In the genomic region with DNA sequence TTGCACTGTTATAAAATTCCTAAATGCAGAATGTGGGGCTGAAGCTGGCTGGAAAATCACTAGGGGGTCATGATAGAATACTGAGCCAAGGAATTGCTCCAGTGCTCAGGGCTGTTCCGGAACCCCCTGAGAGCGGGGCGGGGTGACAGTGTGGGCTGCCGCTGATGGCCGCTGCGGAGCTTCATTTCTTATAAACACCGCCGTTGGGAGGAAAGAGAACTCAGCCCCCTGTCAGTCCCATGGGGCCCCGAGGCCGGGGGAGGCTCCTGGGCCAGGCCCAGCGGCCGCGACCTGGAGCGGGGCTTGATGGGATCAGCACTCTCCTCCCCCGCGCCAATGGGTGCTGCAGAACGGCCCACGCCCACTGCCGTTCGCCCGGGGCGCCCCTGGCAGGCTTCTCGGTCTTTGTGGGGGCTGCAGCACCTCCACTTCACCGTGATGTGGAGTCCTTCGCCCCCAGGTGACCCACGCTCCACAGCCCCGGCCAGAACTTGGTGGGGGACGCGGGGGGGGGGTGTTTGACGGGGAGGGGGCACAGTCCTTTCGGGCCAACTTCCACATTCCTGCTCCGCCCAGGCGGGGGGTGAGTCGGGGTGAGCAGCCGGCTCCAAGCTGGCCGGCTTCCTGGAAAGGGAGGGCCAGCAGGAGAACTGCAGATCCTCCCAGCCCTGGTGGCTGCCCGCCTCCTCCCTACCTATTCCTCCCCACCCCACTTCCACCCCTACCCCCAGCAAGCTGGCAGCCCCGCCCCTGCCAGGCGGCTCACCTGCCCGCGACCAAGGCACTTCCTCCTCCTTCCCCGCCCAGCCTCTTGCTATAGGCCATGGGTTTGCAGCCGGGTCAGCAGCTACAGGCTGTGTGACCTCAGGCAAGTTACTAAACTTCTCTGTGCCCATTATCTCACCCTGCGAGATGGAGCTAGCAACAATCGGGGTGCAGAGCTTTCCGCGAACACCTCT, we compare ENCODE assay signal across 8 cellular contexts. TPM values are rescaled to one million over a fixed set of nuclear protein-coding genes. Genes with fewer than 3 reads are reported as not detected.
DNase-seq lines count a peak whose midpoint lies in the region; ATAC-seq, FAIRE-seq and TF ChIP-seq lines count a peak whose summit lies in the region.

No MANE protein-coding gene starts in this region.

- peaks cover 2% of the 10 kb centered on the region for H3K27me3 Mint-ChIP-seq in astrocyte (ENCODE audit: low read depth, unreplicated experiment)

- peak overlapping the region; percentile 78 for H3K9ac ChIP-seq in astrocyte (ENCODE audit: low read length)

- ATAC-seq in HG02852 (IDR thresholded peaks at IDR 0.05; ENCODE audit: unreplicated experiment) = peak; percentile 42

- H3K9me3 Mint-ChIP-seq in astrocyte (ENCODE audit: unreplicated experiment) = no peaks in the 10 kb centered on the region

- H3K27ac ChIP-seq in astrocyte (ENCODE audit: low read depth, low read length) = peak overlapping the region; percentile 88
- H3K27ac ChIP-seq in hepatocyte = peak overlapping the region; percentile 95

- H3K9me3 ChIP-seq in astrocyte (ENCODE audit: insufficient read depth, low read depth, low read length) (no peaks in the 10 kb centered on the region), hepatocyte (ENCODE audit: low read depth) (no peaks in the 10 kb centered on the region)

- H3K36me3 ChIP-seq in astrocyte (ENCODE audit: insufficient read depth, low read length) = no peaks in the 10 kb centered on the region
- H3K36me3 ChIP-seq in hepatocyte (replicated peaks; ENCODE audit: insufficient read depth, low read depth) = no peaks in the 10 kb centered on the region

- H3K4me3 ChIP-seq in astrocyte (ENCODE audit: insufficient read depth, low read depth, low read length) (peak overlapping the region; percentile 60), hepatocyte (peak overlapping the region; percentile 49), retinal pigment epithelial cell (ENCODE audit: low read length) (peak overlapping the region; percentile 68)

- H2AFZ ChIP-seq in astrocyte (ENCODE audit: low read depth, low read length) (peak overlapping the region; percentile 55), hepatocyte (peak overlapping the region; percentile 76)

- WGBS in hepatocyte (ENCODE audit: low lambda C conversion rate, missing lambda C conversion rate) = under 1% methylated on average over 33 of the region's 47 CpGs

- peak overlapping the region; percentile 80 for H3K4me3 Mint-ChIP-seq in astrocyte (ENCODE audit: unreplicated experiment)

- no peaks in the 10 kb centered on the region for H3K79me2 ChIP-seq in astrocyte (ENCODE audit: insufficient read depth, low read length)
- no peaks in the 10 kb centered on the region for H3K79me2 ChIP-seq in hepatocyte

- TF ChIP-seq CTCF in astrocyte (IDR thresholded peaks at IDR 0.05; ENCODE audit: insufficient read depth, low read depth, low read length) (no peak), hepatocyte (IDR thresholded peaks at IDR 0.05; ENCODE audit: poor library complexity) (no peak), retinal pigment epithelial cell (conservative IDR thresholded peaks at IDR 0.05; ENCODE audit: low read depth, low read length) (peak; percentile 10)

- H3K9me2 ChIP-seq in hepatocyte (replicated peaks; ENCODE audit: insufficient read depth) = no peaks in the 10 kb centered on the region

- peaks cover 30% of the 10 kb centered on the region for H3K4me1 Mint-ChIP-seq in astrocyte (ENCODE audit: low read depth, unreplicated experiment)

- no peaks in the 10 kb centered on the region for H3K36me3 Mint-ChIP-seq in astrocyte (ENCODE audit: low read depth, unreplicated experiment)

- peaks cover 46% of the 10 kb centered on the region for H3K4me1 ChIP-seq in astrocyte (ENCODE audit: insufficient read depth, low read length)
- H3K4me1 ChIP-seq in hepatocyte (ENCODE audit: insufficient read depth) = peaks cover 30% of the 10 kb centered on the region

- DNase-seq in GM12891 (ENCODE audit: insufficient read length, low spot score) = peak; percentile 60
- DNase-seq in NCI-H1694 (lab: John Stamatoyannopoulos, UW) = peak; percentile 23
- DNase-seq in T-helper 22 cell (ENCODE audit: low read depth) = peak; percentile 88
- DNase-seq in astrocyte (ENCODE audit: low read depth) = peak; percentile 71
- DNase-seq in hepatocyte (ENCODE audit: low spot score) = peak; percentile 94
- peak; percentile 48 for DNase-seq in retinal pigment epithelial cell (ENCODE audit: low read depth)
- no peak for DNase-seq in superior temporal gyrus (ENCODE audit: extremely low spot score)

- peak overlapping the region; percentile 94 for H3K4me2 ChIP-seq in astrocyte (ENCODE audit: low read length)
- peak overlapping the region; percentile 88 for H3K4me2 ChIP-seq in hepatocyte

- peak overlapping the region; percentile 90 for H3K27ac Mint-ChIP-seq in astrocyte (ENCODE audit: unreplicated experiment)

- TF ChIP-seq POLR2A in GM12891 (IDR thresholded peaks at IDR 0.05; ENCODE audit: low read depth, low read length) = no peak

- H3K27me3 ChIP-seq in astrocyte (ENCODE audit: insufficient read depth, low read length) (no peaks in the 10 kb centered on the region), hepatocyte (no peaks in the 10 kb centered on the region)

- H4K20me1 ChIP-seq in astrocyte (ENCODE audit: insufficient read depth, low read length) (no peaks in the 10 kb centered on the region), hepatocyte (ENCODE audit: insufficient read depth, poor library complexity, severe bottlenecking) (no peaks in the 10 kb centered on the region)

- FAIRE-seq in GM12891 (lab: Jason Lieb, UNC) (peak; percentile 86), astrocyte (lab: Jason Lieb, UNC) (no peak)

TF ChIP-seq in GM12891, 5 proteins besides CTCF, POLR2A, EP300 and RAD21:
- TF ChIP-seq TAF1 (IDR thresholded peaks at IDR 0.05; ENCODE audit: low read depth, low read length) (no peak), POU2F2 (IDR thresholded peaks at IDR 0.05; ENCODE audit: low read depth, low read length) (no peak), SPI1 (IDR thresholded peaks at IDR 0.05; ENCODE audit: low read depth, low read length) (peak; percentile 60), PAX5 (IDR thresholded peaks at IDR 0.05; ENCODE audit: insufficient read depth, low read length, severe bottlenecking) (no peak), POLR2AphosphoS5 (IDR thresholded peaks at IDR 0.05; ENCODE audit: low read depth, low read length) (no peak)

RNA-seq across cellular contexts. Expression of a gene that starts 5.4 kb away (rescaled TPM):
- polyA plus RNA-seq in GM12891 (2012; ENCODE audit: low read depth, missing spikeins) = 30.8 TPM
- total RNA-seq in astrocyte (39.7 and 42.5 TPM in 2 replicates), hepatocyte (25.6 and 30.9 TPM in 2 replicates)
- polyA plus RNA-seq in hepatocyte = 35.8 and 44.8 TPM in 2 replicates

RNA-seq across cellular contexts. Expression of a gene that starts 47.4 kb away (rescaled TPM):
- polyA plus RNA-seq in GM12891 (2012; ENCODE audit: low read depth, missing spikeins) = not detected
- not detected in 2 replicates for total RNA-seq in astrocyte
- not detected in 2 replicates for total RNA-seq in hepatocyte
- polyA plus RNA-seq in hepatocyte = not detected in 2 replicates
